In the genomic region with DNA sequence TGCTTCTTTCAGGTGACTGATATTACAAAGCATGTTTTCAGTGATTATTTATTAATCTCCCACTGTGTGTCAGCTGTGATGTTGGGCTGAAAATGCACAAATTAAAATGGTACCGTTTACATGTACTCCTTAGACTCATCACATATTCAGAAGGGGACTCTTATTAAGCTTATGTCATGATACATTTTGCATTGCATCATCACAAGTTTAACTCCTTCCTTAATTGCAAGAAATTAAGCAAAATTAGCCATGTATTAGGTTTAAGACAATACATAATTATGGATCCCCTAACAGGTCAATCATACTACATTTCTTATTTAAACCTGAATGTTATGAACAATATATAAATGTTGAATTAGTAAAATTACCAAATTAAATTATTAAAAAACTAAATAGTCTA, we compare ENCODE assay signal across 23 cellular contexts.
"Had no signal": no experiment of that assay in that cellular context is flagged by ENCODE, and none has a peak within 500 bp of the region (broad histone marks: within the 10 kb centered on the region; RNA-seq: fewer than 3 reads in every experiment).

No MANE protein-coding gene starts in this region.

- H3K27me3 ChIP-seq: dorsolateral prefrontal cortex, esophagus muscularis mucosa, foreskin keratinocyte, gastrocnemius medialis, heart right ventricle, left lung had no signal

- H3K36me3 ChIP-seq: esophagus muscularis mucosa, gastrocnemius medialis, heart right ventricle, left lung, lower lobe of right lung had no signal

- DNase-seq: dermis blood vessel endothelial cell; dorsolateral prefrontal cortex; effector CD4-positive, alpha-beta T cell; effector memory CD4-positive, alpha-beta T cell; foreskin keratinocyte; gastrocnemius medialis; glutamatergic neuron; head of caudate nucleus; heart right ventricle; hippocampal formation; left cardiac atrium; left lung; left ventricle myocardium superior; lower lobe of right lung; mesenchymal stem cell; mucosa of descending colon; naive B cell; naive thymus-derived CD8-positive, alpha-beta T cell had no signal

- H3K4me1 ChIP-seq: esophagus muscularis mucosa, foreskin keratinocyte, gastrocnemius medialis, heart right ventricle, left lung, lower lobe of right lung had no signal

- ATAC-seq: foreskin keratinocyte; gastrocnemius medialis; heart right ventricle; left cardiac atrium; left lung; left ventricle myocardium superior; lower lobe of right lung; mucosa of descending colon; naive thymus-derived CD8-positive, alpha-beta T cell had no signal

- H3K9me3 ChIP-seq: gastrocnemius medialis, left lung, lower lobe of right lung, mucosa of descending colon had no signal

- H3K27ac ChIP-seq: coronary artery, dorsolateral prefrontal cortex, esophagus muscularis mucosa, foreskin keratinocyte, gastrocnemius medialis, heart right ventricle, left lung, lower lobe of right lung had no signal

- H3K4me3 ChIP-seq: coronary artery, dorsolateral prefrontal cortex, esophagus muscularis mucosa, gastrocnemius medialis, heart right ventricle, left lung, lower lobe of right lung, mucosa of descending colon had no signal

- FAIRE-seq: endothelial cell of umbilical vein, islet of Langerhans, keratinocyte had no signal
